In the genomic region with DNA sequence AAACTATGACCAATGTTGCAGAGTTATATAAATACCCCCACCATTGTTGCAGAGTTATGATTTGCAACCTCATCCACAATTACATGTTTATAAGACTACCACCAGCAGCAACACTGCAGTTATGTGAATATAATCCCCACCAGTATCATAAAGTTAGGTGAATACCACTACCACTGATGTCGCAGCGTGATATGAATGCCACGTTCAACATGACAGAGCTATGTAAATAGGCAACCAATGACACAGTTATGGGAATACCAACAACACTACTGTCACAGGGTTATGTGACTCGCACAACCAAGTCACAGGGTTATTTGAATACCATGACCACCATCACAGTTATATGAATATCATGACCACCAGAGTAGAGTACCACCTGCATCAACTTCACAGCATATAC, we compare ENCODE assay signal across 6 cellular contexts.
"Had no signal": no experiment of that assay in that cellular context is flagged by ENCODE, and none has a peak within 500 bp of the region (broad histone marks: within the 10 kb centered on the region; RNA-seq: fewer than 3 reads in every experiment).

No MANE protein-coding gene starts in this region.

- H3K4me3 ChIP-seq: GM23338, K562 had no signal

- H3K9me3 Mint-ChIP-seq: GM23338, H9 had no signal

- FAIRE-seq: H1, HTR-8/SVneo, K562 had no signal

- ATAC-seq: GM23338, K562 had no signal

- H2AFZ ChIP-seq: GM23338 had no signal

- H3K27ac Mint-ChIP-seq: GM23338, H9 had no signal

- H3K4me3 Mint-ChIP-seq: GM23338, H9 had no signal

- H3K4me2 ChIP-seq: GM23338 had no signal

- DNase-seq: H9, HCEC 1CT had no signal
